In genomic region chr16:19771040-19771439, GRCh38 we compare ENCODE assay signal across 19 cellular contexts.
"Had no signal": no experiment of that assay in that cellular context is flagged by ENCODE, and none has a peak within 500 bp of the region (broad histone marks: within the 10 kb centered on the region; RNA-seq: fewer than 3 reads in every experiment).

No MANE protein-coding gene starts in this region.

- H3K27ac ChIP-seq: esophagus squamous epithelium, gastroesophageal sphincter, psoas muscle, right lobe of liver, testis, transverse colon had no signal

- H3K4me1 Mint-ChIP-seq: stimulated activated effector memory CD8-positive, alpha-beta T cell treated with anti-CD3 and anti-CD28 coated beads, Interleukin-12 subunit alpha, Interleukin-12 subunit beta, amount 100 ng/mL, for 72 hours had no signal

- H3K36me3 ChIP-seq: esophagus squamous epithelium, gastroesophageal sphincter, right lobe of liver, transverse colon had no signal

- DNase-seq: effector memory CD8-positive, alpha-beta T cell; esophagus squamous epithelium; foreskin fibroblast; glutamatergic neuron; left ventricle myocardium superior; mesenchymal stem cell; midbrain; occipital lobe; psoas muscle; right lobe of liver; stimulated activated CD4-positive, alpha-beta T cell treated with anti-CD3 and anti-CD28 coated beads, Interleukin-4, amount 100 ng/mL, for 1 hour; stimulated activated CD8-positive, alpha-beta memory T cell treated with anti-CD3 and anti-CD28 coated beads, Interleukin-4, amount 100 ng/mL, for 48 hours; stimulated activated naive CD8-positive, alpha-beta T cell treated with anti-CD3 and anti-CD28 coated beads, Interleukin-15, Interleukin-2, amounts not matched to agents 100 U/mL and 50 U/mL, for 24 hours; testis; transverse colon had no signal

- H3K27ac Mint-ChIP-seq: natural killer cell treated with Interleukin-12 subunit alpha and Interleukin-12 subunit beta and Interleukin-15 and Interleukin-18, amount 100 ng/mL, for 72 hours; stimulated activated effector memory CD8-positive, alpha-beta T cell treated with anti-CD3 and anti-CD28 coated beads, Interleukin-12 subunit alpha, Interleukin-12 subunit beta, amount 100 ng/mL, for 72 hours had no signal

- H3K9me3 Mint-ChIP-seq: natural killer cell treated with Interleukin-12 subunit alpha and Interleukin-12 subunit beta and Interleukin-15 and Interleukin-18, amount 100 ng/mL, for 72 hours had no signal

- H3K4me3 ChIP-seq: esophagus squamous epithelium, gastroesophageal sphincter, lung, psoas muscle, right lobe of liver, testis, transverse colon had no signal

- H3K9me3 ChIP-seq: esophagus squamous epithelium, gastroesophageal sphincter, psoas muscle, right lobe of liver, testis, transverse colon had no signal

- H3K36me3 Mint-ChIP-seq: natural killer cell treated with Interleukin-12 subunit alpha and Interleukin-12 subunit beta and Interleukin-15 and Interleukin-18, amount 100 ng/mL, for 72 hours; stimulated activated effector memory CD8-positive, alpha-beta T cell treated with anti-CD3 and anti-CD28 coated beads, Interleukin-12 subunit alpha, Interleukin-12 subunit beta, amount 100 ng/mL, for 72 hours had no signal

- H3K4me3 Mint-ChIP-seq: effector memory CD8-positive, alpha-beta T cell; natural killer cell treated with Interleukin-12 subunit alpha and Interleukin-12 subunit beta and Interleukin-15 and Interleukin-18, amount 100 ng/mL, for 72 hours; stimulated activated effector memory CD8-positive, alpha-beta T cell treated with anti-CD3 and anti-CD28 coated beads, Interleukin-12 subunit alpha, Interleukin-12 subunit beta, amount 100 ng/mL, for 72 hours had no signal

- H3K4me1 ChIP-seq: psoas muscle, right lobe of liver, testis, transverse colon had no signal

- H3K27me3 ChIP-seq: esophagus squamous epithelium, gastroesophageal sphincter, right lobe of liver, testis, transverse colon had no signal

- ATAC-seq: effector memory CD8-positive, alpha-beta T cell; gastroesophageal sphincter; left ventricle myocardium superior; natural killer cell treated with Interleukin-12 subunit alpha and Interleukin-12 subunit beta and Interleukin-15 and Interleukin-18, amount 100 ng/mL, for 72 hours; psoas muscle; right lobe of liver; stimulated activated effector memory CD8-positive, alpha-beta T cell treated with anti-CD3 and anti-CD28 coated beads, Interleukin-12 subunit alpha, Interleukin-12 subunit beta, amount 100 ng/mL, for 72 hours; stimulated activated naive CD8-positive, alpha-beta T cell treated with anti-CD3 and anti-CD28 coated beads, Interleukin-15, Interleukin-2, amounts not matched to agents 100 U/mL and 50 U/mL, for 24 hours had no signal
